35 cellular contexts compared by ENCODE assay signal in the genomic region with DNA sequence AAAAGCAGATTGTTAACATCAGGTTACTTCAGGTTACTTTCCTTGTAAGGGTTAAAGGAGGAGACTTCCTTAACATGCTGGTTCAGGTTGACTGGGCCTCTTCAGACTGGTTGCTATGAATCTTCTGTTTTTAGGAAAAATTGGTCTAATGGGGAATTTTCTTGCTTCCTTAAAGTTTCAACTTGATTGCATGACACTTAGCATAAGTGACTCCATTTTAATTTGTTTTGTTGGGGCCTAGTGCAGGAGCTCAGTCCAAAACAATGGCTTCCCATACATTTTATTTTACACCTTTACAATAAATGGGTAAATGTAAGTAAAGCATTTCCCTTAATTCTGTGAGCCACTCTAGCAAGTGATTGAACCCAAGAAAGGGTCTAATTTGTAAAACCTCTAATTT.
"Had no signal": no experiment of that assay in that cellular context is flagged by ENCODE, and none has a peak within 500 bp of the region (broad histone marks: within the 10 kb centered on the region; RNA-seq: fewer than 3 reads in every experiment).

No MANE protein-coding gene starts in this region.

- H3K36me3 ChIP-seq: brain microvascular endothelial cell, breast epithelium had no signal

- ATAC-seq: activated CD4-positive, alpha-beta T cell treated with anti-CD3 and anti-CD28 coated beads for 36 hours; activated CD4-positive, CD25-positive, alpha-beta regulatory T cell treated with anti-CD3 and anti-CD28 coated beads, Interleukin-2, amount 50 U/mL, for 24 hours; activated CD8-positive, alpha-beta memory T cell treated with anti-CD3 and anti-CD28 coated beads, Interleukin-2, amount 10 ng/mL, durations not matched to agents 7 days and 5 days; activated CD8-positive, alpha-beta T cell treated with anti-CD3 and anti-CD28 coated beads, Interleukin-2, amount 10 ng/mL, durations not matched to agents 7 days and 5 days; activated naive CD8-positive, alpha-beta T cell treated with anti-CD3 and anti-CD28 coated beads, Interleukin-2, amount 50 U/mL, for 24 hours; body of pancreas had no signal

- H3K27ac Mint-ChIP-seq: activated CD4-positive, alpha-beta T cell treated with anti-CD3 and anti-CD28 coated beads for 36 hours; activated CD4-positive, alpha-beta T cell treated with anti-CD3 and anti-CD28 coated beads, Interleukin-2, amount 10 ng/mL, durations not matched to agents 7 days and 5 days; activated CD8-positive, alpha-beta memory T cell treated with anti-CD3 and anti-CD28 coated beads, Interleukin-2, amount 10 ng/mL, durations not matched to agents 7 days and 5 days; activated CD8-positive, alpha-beta T cell treated with anti-CD3 and anti-CD28 coated beads, Interleukin-2, amount 10 ng/mL, durations not matched to agents 7 days and 5 days; activated naive CD4-positive, alpha-beta T cell treated with anti-CD3 and anti-CD28 coated beads, Interleukin-2, amount 10 ng/mL, durations not matched to agents 7 days and 5 days; activated naive CD4-positive, alpha-beta T cell treated with anti-CD3 and anti-CD28 coated beads, Interleukin-2, amount 50 U/mL, for 24 hours; activated naive CD8-positive, alpha-beta T cell; activated naive CD8-positive, alpha-beta T cell treated with anti-CD3 and anti-CD28 coated beads, Interleukin-2, amount 10 ng/mL, durations not matched to agents 7 days and 5 days; activated naive CD8-positive, alpha-beta T cell treated with anti-CD3 and anti-CD28 coated beads, Interleukin-2, amount 50 U/mL, for 24 hours; activated T-cell treated with anti-CD3 and anti-CD28 coated beads, Interleukin-2, amount 50 U/mL, for 24 hours; activated T-helper 2 cell treated with anti-CD3 and anti-CD28 coated beads, Interferon-gamma antibody, Interleukin-2, Interleukin-4, amounts not matched to agents 10 μg/mL and 5 μg/mL and 100 μg/mL, durations not matched to agents 14 hours and 24 hours and 36 hours; T-helper 1 cell treated with Interleukin-12 subunit alpha and Interleukin-12 subunit beta and Interleukin-4 antibody, amounts not matched to agents 30 μg/mL and 1 μg/mL, for 36 hours; T-helper 2 cell treated with Interferon-gamma antibody and Interleukin-4, amounts not matched to agents 5 μg/mL and 100 μg/mL, for 36 hours had no signal

- FAIRE-seq: astrocyte, TTC549 had no signal

- H3K27ac ChIP-seq: body of pancreas, brain microvascular endothelial cell, breast epithelium, VCaP had no signal

- H3K9me3 ChIP-seq: body of pancreas, breast epithelium had no signal

- H3K27me3 ChIP-seq: body of pancreas, brain microvascular endothelial cell, breast epithelium had no signal

- H3K27me3 Mint-ChIP-seq: activated CD4-positive, alpha-beta memory T cell treated with anti-CD3 and anti-CD28 coated beads, Interleukin-2, amount 10 ng/mL, durations not matched to agents 7 days and 5 days; activated CD4-positive, alpha-beta T cell treated with anti-CD3 and anti-CD28 coated beads for 36 hours; activated CD4-positive, alpha-beta T cell treated with anti-CD3 and anti-CD28 coated beads, Interleukin-2, amount 10 ng/mL, durations not matched to agents 7 days and 5 days; activated CD8-positive, alpha-beta memory T cell treated with anti-CD3 and anti-CD28 coated beads, Interleukin-2, amount 10 ng/mL, durations not matched to agents 7 days and 5 days; activated naive CD4-positive, alpha-beta T cell treated with anti-CD3 and anti-CD28 coated beads, Interleukin-2, amount 10 ng/mL, durations not matched to agents 7 days and 5 days; activated naive CD4-positive, alpha-beta T cell treated with anti-CD3 and anti-CD28 coated beads, Interleukin-2, amount 50 U/mL, for 24 hours; activated naive CD8-positive, alpha-beta T cell; activated naive CD8-positive, alpha-beta T cell treated with anti-CD3 and anti-CD28 coated beads, Interleukin-2, amount 10 ng/mL, durations not matched to agents 7 days and 5 days; activated naive CD8-positive, alpha-beta T cell treated with anti-CD3 and anti-CD28 coated beads, Interleukin-2, amount 50 U/mL, for 24 hours; activated T-cell treated with anti-CD3 and anti-CD28 coated beads, Interleukin-2, amount 50 U/mL, for 24 hours had no signal

- DNase-seq: activated CD4-positive, alpha-beta memory T cell treated with anti-CD3 and anti-CD28 coated beads, Interleukin-2, amount 10 ng/mL, durations not matched to agents 7 days and 5 days; activated CD4-positive, alpha-beta T cell treated with anti-CD3 and anti-CD28 coated beads for 1 hour; activated CD4-positive, alpha-beta T cell treated with anti-CD3 and anti-CD28 coated beads for 36 hours; activated CD4-positive, alpha-beta T cell treated with anti-CD3 and anti-CD28 coated beads for 48 hours; activated CD4-positive, alpha-beta T cell treated with anti-CD3 and anti-CD28 coated beads, Interleukin-2, amount 10 ng/mL, durations not matched to agents 7 days and 5 days; activated CD4-positive, alpha-beta T cell treated with anti-CD3 and anti-CD28 coated beads, Interleukin-2, amount 50 U/mL, for 48 hours; activated CD4-positive, CD25-positive, alpha-beta regulatory T cell; activated CD8-positive, alpha-beta memory T cell treated with anti-CD3 and anti-CD28 coated beads for 24 hours; activated CD8-positive, alpha-beta memory T cell treated with anti-CD3 and anti-CD28 coated beads, Interleukin-2, amount 10 ng/mL, durations not matched to agents 7 days and 5 days; activated CD8-positive, alpha-beta T cell treated with anti-CD3 and anti-CD28 coated beads, Interleukin-2, amount 10 ng/mL, durations not matched to agents 7 days and 5 days; activated effector memory CD4-positive, alpha-beta T cell treated with Interleukin-2 at 50 U/mL for 16 hours; activated gamma-delta T cell; activated naive CD4-positive, alpha-beta T cell treated with anti-CD3 and anti-CD28 coated beads, Interleukin-2, amount 10 ng/mL, durations not matched to agents 7 days and 5 days; activated naive CD4-positive, alpha-beta T cell treated with Interleukin-2 at 50 U/mL for 16 hours; activated naive CD8-positive, alpha-beta T cell treated with anti-CD3 and anti-CD28 coated beads, Interleukin-2, amount 10 ng/mL, durations not matched to agents 7 days and 5 days; activated naive CD8-positive, alpha-beta T cell treated with anti-CD3 and anti-CD28 coated beads, Interleukin-2, amount 50 U/mL, for 24 hours; activated T-cell treated with anti-CD3 and anti-CD28 coated beads, Interleukin-2, amount 50 U/mL, for 24 hours; activated T-cell treated with anti-CD3 and anti-CD28 coated beads, Interleukin-2, amount 50 U/mL, for 48 hours; aorta; body of pancreas; brain microvascular endothelial cell; central memory CD4-positive, alpha-beta T cell; T-helper 1 cell; T-helper 2 cell; T-helper 9 cell had no signal

- H3K36me3 Mint-ChIP-seq: activated naive CD4-positive, alpha-beta T cell treated with anti-CD3 and anti-CD28 coated beads, Interleukin-2, amount 10 ng/mL, durations not matched to agents 7 days and 5 days; activated naive CD8-positive, alpha-beta T cell; activated naive CD8-positive, alpha-beta T cell treated with anti-CD3 and anti-CD28 coated beads, Interleukin-2, amount 10 ng/mL, durations not matched to agents 7 days and 5 days had no signal

- H3K9me3 Mint-ChIP-seq: activated CD4-positive, alpha-beta T cell treated with anti-CD3 and anti-CD28 coated beads, Interleukin-2, amount 10 ng/mL, durations not matched to agents 7 days and 5 days; activated naive CD4-positive, alpha-beta T cell treated with anti-CD3 and anti-CD28 coated beads, Interleukin-2, amount 10 ng/mL, durations not matched to agents 7 days and 5 days; activated naive CD4-positive, alpha-beta T cell treated with anti-CD3 and anti-CD28 coated beads, Interleukin-2, amount 50 U/mL, for 24 hours; activated naive CD8-positive, alpha-beta T cell treated with anti-CD3 and anti-CD28 coated beads, Interleukin-2, amount 10 ng/mL, durations not matched to agents 7 days and 5 days; activated naive CD8-positive, alpha-beta T cell treated with anti-CD3 and anti-CD28 coated beads, Interleukin-2, amount 50 U/mL, for 24 hours; activated T-cell treated with anti-CD3 and anti-CD28 coated beads, Interleukin-2, amount 50 U/mL, for 24 hours; activated T-helper 2 cell treated with anti-CD3 and anti-CD28 coated beads, Interferon-gamma antibody, Interleukin-2, Interleukin-4, amounts not matched to agents 10 μg/mL and 5 μg/mL and 100 μg/mL, durations not matched to agents 14 hours and 24 hours and 36 hours; T-helper 1 cell treated with Interleukin-12 subunit alpha and Interleukin-12 subunit beta and Interleukin-4 antibody, amounts not matched to agents 30 μg/mL and 1 μg/mL, for 36 hours had no signal

- H3K4me3 ChIP-seq: body of pancreas, breast epithelium had no signal

- H3K4me1 ChIP-seq: breast epithelium had no signal

- H3K4me3 Mint-ChIP-seq: activated CD4-positive, alpha-beta memory T cell treated with anti-CD3 and anti-CD28 coated beads, Interleukin-2, amount 10 ng/mL, durations not matched to agents 7 days and 5 days; activated CD4-positive, alpha-beta T cell treated with anti-CD3 and anti-CD28 coated beads for 36 hours; activated CD4-positive, alpha-beta T cell treated with anti-CD3 and anti-CD28 coated beads, Interleukin-2, amount 10 ng/mL, durations not matched to agents 7 days and 5 days; activated CD8-positive, alpha-beta memory T cell treated with anti-CD3 and anti-CD28 coated beads, Interleukin-2, amount 10 ng/mL, durations not matched to agents 7 days and 5 days; activated CD8-positive, alpha-beta T cell treated with anti-CD3 and anti-CD28 coated beads, Interleukin-2, amount 10 ng/mL, durations not matched to agents 7 days and 5 days; activated naive CD4-positive, alpha-beta T cell treated with anti-CD3 and anti-CD28 coated beads, Interleukin-2, amount 10 ng/mL, durations not matched to agents 7 days and 5 days; activated naive CD4-positive, alpha-beta T cell treated with anti-CD3 and anti-CD28 coated beads, Interleukin-2, amount 50 U/mL, for 24 hours; activated naive CD8-positive, alpha-beta T cell; activated naive CD8-positive, alpha-beta T cell treated with anti-CD3 and anti-CD28 coated beads, Interleukin-2, amount 10 ng/mL, durations not matched to agents 7 days and 5 days; activated naive CD8-positive, alpha-beta T cell treated with anti-CD3 and anti-CD28 coated beads, Interleukin-2, amount 50 U/mL, for 24 hours; activated T-cell treated with anti-CD3 and anti-CD28 coated beads, Interleukin-2, amount 50 U/mL, for 24 hours; T-helper 1 cell treated with Interleukin-12 subunit alpha and Interleukin-12 subunit beta and Interleukin-4 antibody, amounts not matched to agents 30 μg/mL and 1 μg/mL, for 36 hours; T-helper 2 cell treated with Interferon-gamma antibody and Interleukin-4, amounts not matched to agents 5 μg/mL and 100 μg/mL, for 36 hours had no signal
